16 cellular contexts compared by ENCODE assay signal in the genomic region with DNA sequence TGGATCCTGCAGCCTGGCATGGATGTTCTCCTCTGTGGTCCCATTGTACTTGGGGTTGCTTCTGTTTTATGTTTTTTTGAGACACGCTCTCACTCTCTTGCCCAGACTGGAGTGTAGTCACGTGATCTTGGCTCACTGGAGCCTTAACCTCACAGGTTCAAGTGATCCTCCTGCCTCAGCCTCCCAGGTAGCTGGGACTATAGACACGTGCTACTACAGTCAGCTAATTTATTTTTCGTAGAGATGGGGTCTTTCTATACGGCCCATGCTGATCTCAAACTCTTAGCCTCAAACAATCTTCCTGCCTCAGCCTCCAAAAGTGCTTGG. TPM values are rescaled to one million over a fixed set of nuclear protein-coding genes. Genes with fewer than 3 reads are reported as not detected.
DNase-seq lines count a peak whose midpoint lies in the region; ATAC-seq, FAIRE-seq and TF ChIP-seq lines count a peak whose summit lies in the region.
"Had no signal": no experiment of that assay in that cellular context is flagged by ENCODE, and none has a peak within 500 bp of the region (broad histone marks: within the 10 kb centered on the region; RNA-seq: fewer than 3 reads in every experiment).

No MANE protein-coding gene starts in this region.

- H2AK5ac ChIP-seq in trophoblast cell (ENCODE audit: low read length) = no peak overlapping the region

- H3K36me3 ChIP-seq in GM23248 (ENCODE audit: low read depth) (no peaks in the 10 kb centered on the region), RWPE2 (ENCODE audit: low read depth) (no peaks in the 10 kb centered on the region), keratinocyte (ENCODE audit: control insufficient read depth in 2 of 2, extremely low read depth in 1 of 2, insufficient read depth in 2 of 2, low read length in 2 of 2) (no peaks in the 10 kb centered on the region), trophoblast cell (ENCODE audit: control insufficient read depth in 1 of 2, insufficient read depth in 2 of 2, low read length in 2 of 2) (no peaks in the 10 kb centered on the region)
- H3K36me3 ChIP-seq: colonic mucosa, gastrocnemius medialis had no signal

- no peaks in the 10 kb centered on the region for H3K9me1 ChIP-seq in keratinocyte (ENCODE audit: control insufficient read depth, extremely low read depth, insufficient read depth, low read length)

- H3K4ac ChIP-seq in trophoblast cell (ENCODE audit: low read depth, low read length) = no peak overlapping the region

- no peak overlapping the region for H3K18ac ChIP-seq in trophoblast cell (ENCODE audit: low read length)

- H3K9ac ChIP-seq in GM23248 (peak overlapping the region; percentile 24), keratinocyte (ENCODE audit: control insufficient read depth, extremely low read depth, insufficient read depth, low read length) (peak overlapping the region; percentile 70), trophoblast cell (ENCODE audit: low read length) (no peak overlapping the region)

- H2AFZ ChIP-seq in GM23248 (no peak overlapping the region), keratinocyte (ENCODE audit: control insufficient read depth, low read length) (peak overlapping the region; percentile 26), trophoblast cell (ENCODE audit: insufficient read depth, low read length, poor library complexity) (no peak overlapping the region)

- H3F3A ChIP-seq in GM23248 (ENCODE audit: insufficient read depth) = peaks cover 26% of the 10 kb centered on the region

- H3K9me3 ChIP-seq in GM23248 (ENCODE audit: low read depth) = no peaks in the 10 kb centered on the region
- H3K9me3 ChIP-seq in RWPE2 (ENCODE audit: severe bottlenecking) = no peaks in the 10 kb centered on the region
- H3K9me3 ChIP-seq in keratinocyte (ENCODE audit: control insufficient read depth, low read depth, low read length) = no peaks in the 10 kb centered on the region
- no peaks in the 10 kb centered on the region for H3K9me3 ChIP-seq in trophoblast cell (ENCODE audit: insufficient read depth, low read depth, low read length)
- H3K9me3 ChIP-seq: colonic mucosa, gastrocnemius medialis had no signal

- FAIRE-seq in keratinocyte (lab: Jason Lieb, UNC) = no peak
- FAIRE-seq: small intestine had no signal

- H3K79me2 ChIP-seq in GM23248 (ENCODE audit: insufficient read depth) = no peaks in the 10 kb centered on the region
- H3K79me2 ChIP-seq in keratinocyte (ENCODE audit: control insufficient read depth, insufficient read depth, low read length) = peaks cover 2% of the 10 kb centered on the region
- no peaks in the 10 kb centered on the region for H3K79me2 ChIP-seq in trophoblast cell (ENCODE audit: control insufficient read depth, insufficient read depth, low read length, poor library complexity)

- no peak for DNase-seq in GM23248
- no peak for DNase-seq in RWPE2 (ENCODE audit: low spot score)
- DNase-seq in keratinocyte (ENCODE audit: low read depth, low spot score) = no peak
- DNase-seq in trophoblast cell = no peak
- DNase-seq in Right ventricle myocardium inferior (ENCODE audit: missing footprints) = no peak
- no peak for DNase-seq in middle frontal gyrus (ENCODE audit: extremely low spot score, low spot score)
- DNase-seq in NCI-H446 treated with DMSO at 0.1 percent for 48 hours (lab: John Stamatoyannopoulos, UW) = no peak
- DNase-seq: activated CD4-positive, alpha-beta T cell treated with anti-CD3 and anti-CD28 coated beads, Interleukin-2, amount 50 U/mL, for 1 hour; activated naive CD4-positive, alpha-beta T cell treated with anti-CD3 and anti-CD28 coated beads, Interleukin-2, amount 10 ng/mL, durations not matched to agents 7 days and 5 days; activated T-cell treated with anti-CD3 and anti-CD28 coated beads for 4 hours; colonic mucosa; gastrocnemius medialis; left colon; NCI-H1417 treated with DMSO at 0.1 percent for 48 hours; NCI-H748 treated with DMSO at 0.1 percent for 48 hours; small intestine had no signal

- H3K4me1 ChIP-seq in GM23248 (ENCODE audit: insufficient read depth) = peaks cover 36% of the 10 kb centered on the region
- H3K4me1 ChIP-seq in RWPE2 (ENCODE audit: insufficient read depth, poor library complexity, severe bottlenecking) = peaks cover 51% of the 10 kb centered on the region
- peaks cover 54% of the 10 kb centered on the region for H3K4me1 ChIP-seq in keratinocyte (ENCODE audit: control insufficient read depth, extremely low read depth, insufficient read depth, low read length)
- H3K4me1 ChIP-seq in trophoblast cell (ENCODE audit: control insufficient read depth in 1 of 2, insufficient read depth in 2 of 2, low read length in 2 of 2) = peaks cover 24 to 25% of the 10 kb centered on the region in 2 experiments
- H3K4me1 ChIP-seq: gastrocnemius medialis had no signal

- peak overlapping the region; percentile 20 for H2BK12ac ChIP-seq in trophoblast cell (ENCODE audit: low read length)

- in situ Hi-C loops in GM23248 (cut with MboI) = no loop called here

- H4K91ac ChIP-seq in trophoblast cell (ENCODE audit: low read depth, low read length) = no peak overlapping the region

- no peak overlapping the region for H3K23ac ChIP-seq in trophoblast cell (ENCODE audit: low read length)

- TF ChIP-seq CTCF in RWPE2 (IDR thresholded peaks at IDR 0.05; ENCODE audit: poor library complexity, severe bottlenecking) = no peak
- TF ChIP-seq CTCF in keratinocyte (optimal IDR thresholded peaks at IDR 0.05 in 1 of 3, IDR thresholded peaks at IDR 0.05 in 1 of 3, conservative IDR thresholded peaks at IDR 0.05 in 1 of 3; ENCODE audit: extremely low read depth in 1 of 3, insufficient read depth in 2 of 3, low read length in 3 of 3) = no peak

- WGBS in GM23248 (ENCODE audit: low coverage in 1 of 2, low lambda C conversion rate in 2 of 2, missing lambda C conversion rate in 2 of 2), 2 experiments = 87 to 91% methylated on average over 5 of the region's 5 CpGs
- no CpG with 5 or more reads among the region's 5 CpGs for WGBS in trophoblast cell (ENCODE audit: extremely low coverage, insufficient coverage, insufficient read length)

- dilution Hi-C loops in keratinocyte (cut with MboI; ENCODE audit: extremely low pct_ligation_motif_present, low sequenced_read_pairs) = no loop called here

- H4K20me1 ChIP-seq in GM23248 (ENCODE audit: insufficient read depth) = no peaks in the 10 kb centered on the region
- no peaks in the 10 kb centered on the region for H4K20me1 ChIP-seq in keratinocyte (ENCODE audit: control insufficient read depth, extremely low read depth, insufficient read depth, low read length)

- H4K8ac ChIP-seq in trophoblast cell (ENCODE audit: low read depth, low read length) = no peak overlapping the region

- no peaks in the 10 kb centered on the region for H3K9me2 ChIP-seq in GM23248 (ENCODE audit: insufficient read depth)

- H3K4me3 ChIP-seq in GM23248 (no peak overlapping the region), RWPE2 (ENCODE audit: severe bottlenecking) (no peak overlapping the region), keratinocyte (ENCODE audit: control insufficient read depth in 2 of 3, extremely low read depth in 1 of 3, insufficient read depth in 2 of 3, low read depth in 1 of 3, low read length in 3 of 3) (no peak overlapping the region), trophoblast cell (ENCODE audit: low read depth, low read length) (no peak overlapping the region)
- H3K4me3 ChIP-seq: colonic mucosa, gastrocnemius medialis had no signal

- no peaks in the 10 kb centered on the region for H3K27me3 ChIP-seq in GM23248 (replicated peaks; ENCODE audit: insufficient read depth)
- no peaks in the 10 kb centered on the region for H3K27me3 ChIP-seq in RWPE2 (ENCODE audit: insufficient read depth, poor library complexity, severe bottlenecking)
- H3K27me3 ChIP-seq in keratinocyte (ENCODE audit: control insufficient read depth, extremely low read depth, insufficient read depth, low read length) = no peaks in the 10 kb centered on the region
- H3K27me3 ChIP-seq in trophoblast cell (ENCODE audit: insufficient read depth, low read length) = no peaks in the 10 kb centered on the region
- H3K27me3 ChIP-seq: colonic mucosa, gastrocnemius medialis had no signal

- intact Hi-C loops in Right ventricle myocardium inferior (cut with DNase I) = no loop called here

- H3K4me2 ChIP-seq in GM23248 (ENCODE audit: unreplicated experiment) = peak overlapping the region; percentile 31
- peak overlapping the region; percentile 84 for H3K4me2 ChIP-seq in keratinocyte (ENCODE audit: control insufficient read depth, extremely low read depth, insufficient read depth, low read depth, low read length)
- no peak overlapping the region for H3K4me2 ChIP-seq in trophoblast cell (ENCODE audit: low read length)

- no peak overlapping the region for H4K12ac ChIP-seq in trophoblast cell (ENCODE audit: low read depth, low read length)

- ATAC-seq in RWPE2 (ENCODE audit: low read depth) (no peak), Right ventricle myocardium inferior (no peak)
- ATAC-seq: gastrocnemius medialis, left colon had no signal

- no peak overlapping the region for H2BK5ac ChIP-seq in trophoblast cell (ENCODE audit: low read depth, low read length, poor library complexity)

- H2BK120ac ChIP-seq in trophoblast cell (ENCODE audit: insufficient read depth, low read length, poor library complexity) = peak overlapping the region; percentile 6

- H3K14ac ChIP-seq in trophoblast cell (ENCODE audit: low read length) = no peak overlapping the region

- peaks cover 5% of the 10 kb centered on the region for H3K79me1 ChIP-seq in trophoblast cell (ENCODE audit: low read length)

- H3K27ac ChIP-seq in GM23248 (peak overlapping the region; percentile 81), RWPE2 (ENCODE audit: poor library complexity, severe bottlenecking) (peak overlapping the region; percentile 95), keratinocyte (ENCODE audit: control insufficient read depth, insufficient read depth, low read length) (peak overlapping the region; percentile 82), trophoblast cell (ENCODE audit: low read depth, low read length) (no peak overlapping the region)
- H3K27ac ChIP-seq: colonic mucosa, gastrocnemius medialis had no signal

RNA-seq across cellular contexts. Expression of a gene that starts 10.0 kb away (rescaled TPM):
- 420 and 453 TPM in 2 replicates for total RNA-seq in GM23248 (2014; rRNA removed; shearing (Covaris generic))
- polyA plus RNA-seq in GM23248 (2016; fragmentation: Nextera tagmentation; extraction: Ambion mirVana) (282 and 287 TPM in 2 replicates), keratinocyte (277 to 489 TPM (median 351 TPM) in 3 replicates)
- 526 TPM for polyA plus RNA-seq in keratinocyte (2011; ENCODE audit: low read depth)
- 357 and 388 TPM in 2 replicates for polyA plus RNA-seq in keratinocyte (2011; cell fraction: cytosol; rRNA removed)
- 864 and 995 TPM in 2 replicates for polyA plus RNA-seq in keratinocyte (2011; cell fraction: nucleus; rRNA removed)
- 168 and 903 TPM in 2 replicates for polyA plus RNA-seq in keratinocyte (2012; ENCODE audit: low replicate concordance)
- polyA minus RNA-seq in keratinocyte = 752 to 1,882 TPM (median 1,066 TPM) in 3 replicates
- polyA minus RNA-seq in keratinocyte (2011; cell fraction: cytosol; rRNA and poly(A)+ RNA removed) = 461 TPM
- 623 and 1,627 TPM in 2 replicates for polyA minus RNA-seq in keratinocyte (2011; cell fraction: nucleus; rRNA and poly(A)+ RNA removed)
- 280 and 288 TPM in 2 replicates for polyA plus RNA-seq in trophoblast cell (2013)
- total RNA-seq in Right ventricle myocardium inferior = 180 TPM
